In the genomic region with DNA sequence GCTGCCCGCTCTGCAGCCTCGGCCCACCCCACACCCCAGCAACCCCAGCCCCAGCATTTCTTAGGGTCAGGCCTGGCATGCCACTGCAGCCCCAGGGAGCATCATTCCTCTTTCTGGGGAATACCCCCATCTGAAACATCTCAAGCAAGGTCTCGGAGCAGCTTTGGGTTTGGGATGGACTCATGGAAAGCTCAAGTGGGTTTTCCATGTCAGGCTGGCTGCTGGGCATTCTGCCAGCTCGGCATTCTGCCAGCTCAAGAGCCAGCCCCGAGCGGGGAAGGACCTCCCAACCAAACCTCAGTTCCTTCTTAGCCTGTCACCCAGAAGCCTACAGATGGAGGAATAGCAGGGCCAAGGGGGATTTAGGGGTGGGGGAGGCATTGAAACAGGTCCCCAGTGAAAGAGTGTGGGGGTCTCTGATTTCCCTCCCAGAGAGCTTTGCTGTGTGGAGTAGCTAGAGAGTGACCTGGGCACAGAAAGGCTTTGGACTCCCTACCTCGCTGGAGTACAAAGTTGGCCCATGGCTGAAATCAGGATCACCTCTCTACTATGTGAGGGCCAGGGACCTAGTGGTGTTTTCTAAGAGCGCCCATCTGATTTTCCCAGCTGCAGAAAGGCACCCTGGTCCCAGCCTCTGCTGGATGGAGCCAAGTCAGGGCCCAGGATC, we compare ENCODE assay signal across 8 cellular contexts. TPM values are rescaled to one million over a fixed set of nuclear protein-coding genes. Genes with fewer than 3 reads are reported as not detected.
A peak's percentile ranks its signal among the peaks of the same experiment; 100 is the strongest.
DNase-seq lines count a peak whose midpoint lies in the region; ATAC-seq and TF ChIP-seq lines count a peak whose summit lies in the region.

No MANE protein-coding gene starts in this region.

- no peak for TF ChIP-seq EP300 in sigmoid colon (IDR thresholded peaks at IDR 0.05)

- POLR2A ChIA-PET in OCI-LY7 (lab: Charles Lee), result interaction anchor here (0.7 to 1.5 kb wide), 4 partner anchors 12 to 22 kb away, joined by 3 to 9 read pairs (median 7); no protein-coding TSS in a partner anchor

- DNase-seq in heart right ventricle (peak; percentile 49 to 67), sigmoid colon (peak; percentile 83), OCI-LY7 (ENCODE audit: low spot score) (no peak), activated gamma-delta T cell treated with Interleukin-2 at 50 U/mL for 16 hours (no peak)

- H3K4me1 ChIP-seq in HUES6 (ENCODE audit: control insufficient read depth, insufficient read depth, low read length) (peaks cover 20% of the 10 kb centered on the region), heart right ventricle (peaks cover 21 to 61% (median 55%) of the 10 kb centered on the region in 9 donors), sigmoid colon (peaks cover 0 to 48% (median 37%) of the 10 kb centered on the region in 4 donors), OCI-LY7 (ENCODE audit: insufficient read depth, low read length, poor library complexity, severe bottlenecking) (peaks cover 6% of the 10 kb centered on the region)

- TF ChIP-seq CTCF in heart right ventricle (IDR thresholded peaks at IDR 0.05) (no peak), sigmoid colon (IDR thresholded peaks at IDR 0.05) (no peak), OCI-LY7 (conservative IDR thresholded peaks at IDR 0.05; ENCODE audit: low read length) (no peak)

- no peak overlapping the region for H3K27ac ChIP-seq in HUES6 (ENCODE audit: low read depth, low read length)
- H3K27ac ChIP-seq in heart right ventricle, result peak overlapping the region; percentile 28 to 89 (median 84)
- H3K27ac ChIP-seq in sigmoid colon, result peak overlapping the region; percentile 81 to 89 (median 86)
- no peak overlapping the region for H3K27ac ChIP-seq in OCI-LY7 (ENCODE audit: low read depth, low read length, poor library complexity, severe bottlenecking)

- H3K36me3 ChIP-seq in HUES6 (ENCODE audit: control insufficient read depth, insufficient read depth, low read length) (peaks cover 7% of the 10 kb centered on the region), heart right ventricle (peaks cover 0 to 11% (median 0%) of the 10 kb centered on the region in 9 donors), sigmoid colon (peaks cover 0 to 24% (median 8%) of the 10 kb centered on the region in 4 donors), OCI-LY7 (ENCODE audit: insufficient read depth, low read length) (no peaks in the 10 kb centered on the region)

- peak; percentile 34 for ATAC-seq in SK-N-SH treated with all-trans-retinoic acid at 6 μM for 48 hours
- ATAC-seq in heart right ventricle, result peak; percentile 30 to 82 (median 67)
- no peak for ATAC-seq in GM19328 (IDR thresholded peaks at IDR 0.05; ENCODE audit: unreplicated experiment)
- ATAC-seq in GM18861 (IDR thresholded peaks at IDR 0.05; ENCODE audit: unreplicated experiment), result no peak

- H3K27me3 ChIP-seq in HUES6 (ENCODE audit: control insufficient read depth, insufficient read depth, low read length) (no peaks in the 10 kb centered on the region), heart right ventricle (no peaks in the 10 kb centered on the region), sigmoid colon (no peaks in the 10 kb centered on the region)

- no peaks in the 10 kb centered on the region for H3K79me2 ChIP-seq in OCI-LY7 (ENCODE audit: insufficient read depth, low read depth, low read length)

- H4K20me1 ChIP-seq in OCI-LY7 (ENCODE audit: insufficient read depth, low read length), result no peaks in the 10 kb centered on the region

- TF ChIP-seq POLR2A in sigmoid colon (IDR thresholded peaks at IDR 0.05), result no peak

- peak overlapping the region; percentile 51 for H3K9ac ChIP-seq in HUES6 (ENCODE audit: low read length)

- no peaks in the 10 kb centered on the region for H3K9me2 ChIP-seq in OCI-LY7 (ENCODE audit: insufficient read depth, low read length)

- intact Hi-C loops in heart right ventricle (cut with DNase I), result loop anchor here in 1 of 10 donors (1.0 kb wide), 1 partner anchor 25 kb away; the partner anchor contains the start of gene RFX5
- intact Hi-C loops in sigmoid colon (cut with DNase I), result loop anchor here (1.0 kb wide), 2 partner anchors 25 to 26 kb away; partner anchors contain the start of gene RFX5
- intact Hi-C loops in OCI-LY7 (cut with micrococcal nuclease; ENCODE audit: unreplicated experiment), result no loop called here

- no peak overlapping the region for H3K4me2 ChIP-seq in OCI-LY7 (ENCODE audit: low read length)

- no peak overlapping the region for H2AFZ ChIP-seq in OCI-LY7 (ENCODE audit: low read length)

- H3K4me3 ChIP-seq in HUES6 (ENCODE audit: low read depth, low read length) (peak overlapping the region; percentile 65), heart right ventricle (peak overlapping the region; percentile 21 to 64 (median 58)), sigmoid colon (peak overlapping the region; percentile 46 to 54 (median 48)), OCI-LY7 (ENCODE audit: low read depth, low read length, poor library complexity, severe bottlenecking) (no peak overlapping the region)

- 23 to 27% methylated on average over 8 of the region's 8 CpGs for WGBS in heart right ventricle, 2 donors
- 8 to 48% methylated on average over 8 of the region's 8 CpGs for WGBS in sigmoid colon, 2 donors

- H3K9me3 ChIP-seq in HUES6 (ENCODE audit: control insufficient read depth, insufficient read depth, low read depth, low read length) (no peaks in the 10 kb centered on the region), heart right ventricle (no peaks in the 10 kb centered on the region), sigmoid colon (no peaks in the 10 kb centered on the region), OCI-LY7 (ENCODE audit: low read length) (no peaks in the 10 kb centered on the region)

- CTCF ChIA-PET in OCI-LY7 (lab: Charles Lee; ENCODE audit: unreplicated experiment), result interaction anchor here (0.6 kb wide), 1 partner anchor 353 kb away, joined by 3 read pairs; no protein-coding TSS in a partner anchor

- no TSS peak for BruUV-seq in OCI-LY7 (replicated peaks; lab: Mats Ljungman, UMichigan)

TF ChIP-seq in SK-N-SH treated with all-trans-retinoic acid at 6 μM for 48 hours, 23 proteins besides CTCF, POLR2A, EP300 and RAD21:
- TF ChIP-seq OSR1 (CRISPR knock-in tag; IDR thresholded peaks at IDR 0.05) (no peak), RARB (CRISPR knock-in tag; IDR thresholded peaks at IDR 0.05) (no peak), GLIS3 (CRISPR knock-in tag; IDR thresholded peaks at IDR 0.05) (no peak)
- TF ChIP-seq, protein P1, sequence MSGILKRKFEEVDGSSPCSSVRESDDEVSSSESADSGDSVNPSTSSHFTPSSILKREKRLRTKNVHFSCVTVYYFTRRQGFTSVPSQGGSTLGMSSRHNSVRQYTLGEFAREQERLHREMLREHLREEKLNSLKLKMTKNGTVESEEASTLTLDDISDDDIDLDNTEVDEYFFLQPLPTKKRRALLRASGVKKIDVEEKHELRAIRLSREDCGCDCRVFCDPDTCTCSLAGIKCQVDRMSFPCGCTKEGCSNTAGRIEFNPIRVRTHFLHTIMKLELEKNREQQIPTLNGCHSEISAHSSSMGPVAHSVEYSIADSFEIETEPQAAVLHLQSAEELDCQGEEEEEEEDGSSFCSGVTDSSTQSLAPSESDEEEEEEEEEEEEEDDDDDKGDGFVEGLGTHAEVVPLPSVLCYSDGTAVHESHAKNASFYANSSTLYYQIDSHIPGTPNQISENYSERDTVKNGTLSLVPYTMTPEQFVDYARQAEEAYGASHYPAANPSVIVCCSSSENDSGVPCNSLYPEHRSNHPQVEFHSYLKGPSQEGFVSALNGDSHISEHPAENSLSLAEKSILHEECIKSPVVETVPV (CRISPR knock-in tag; IDR thresholded peaks at IDR 0.05), result no peak
TF ChIP-seq in SK-N-SH treated with all-trans-retinoic acid at 6 μM for 48 hours: peak in this region for 0.

RNA-seq across cellular contexts. Expression of gene SELENBP1, which starts 0.6 kb away (rescaled TPM):
- total RNA-seq in heart right ventricle (100 to 1,000 TPM in 1 of 10 donors, 10 to 100 TPM in 9; 32.3 to 112 (median 59.7) TPM), sigmoid colon (100 to 1,000 TPM in 3 of 4 donors, 10 to 100 TPM in 1; 95.8 to 142 (median 127) TPM), OCI-LY7 (2022) (not detected in 2 replicates)
- polyA plus RNA-seq in heart right ventricle (10 to 100 TPM; 20.7 to 54.1 TPM), sigmoid colon (1,000 to 10,000 TPM in 1 of 3 donors, 100 to 1,000 TPM in 2; 787 to 1,051 (median 895) TPM)
- total RNA-seq in OCI-LY7 (2014; rRNA removed; shearing (Covaris generic)), result not detected in 2 replicates

RNA-seq across cellular contexts. Expression of gene RFX5, which starts 24.8 kb away (rescaled TPM):
- 10 to 100 TPM; 12.6 to 38.4 (median 24.0) TPM for total RNA-seq in heart right ventricle
- polyA plus RNA-seq in heart right ventricle, result 1 to 10 TPM; 6.5 to 8.9 TPM
- 10 to 100 TPM; 39.6 to 67.9 (median 56.1) TPM for total RNA-seq in sigmoid colon
- 10 to 100 TPM; 12.0 to 46.6 (median 20.6) TPM for polyA plus RNA-seq in sigmoid colon
- total RNA-seq in OCI-LY7 (2014; rRNA removed; shearing (Covaris generic)), result 99.7 and 122 TPM in 2 replicates
- 115 and 131 TPM in 2 replicates for total RNA-seq in OCI-LY7 (2022)

RNA-seq across cellular contexts. Expression of gene PSMB4, which starts 27.5 kb away (rescaled TPM):
- total RNA-seq in heart right ventricle, result 100 to 1,000 TPM; 169 to 241 (median 203) TPM
- 100 to 1,000 TPM; 343 to 441 TPM for polyA plus RNA-seq in heart right ventricle
- total RNA-seq in sigmoid colon, result 100 to 1,000 TPM; 237 to 277 (median 249) TPM
- polyA plus RNA-seq in sigmoid colon, result 100 to 1,000 TPM; 321 to 362 (median 338) TPM
- 230 and 301 TPM in 2 replicates for total RNA-seq in OCI-LY7 (2014; rRNA removed; shearing (Covaris generic))
- total RNA-seq in OCI-LY7 (2022), result 240 and 242 TPM in 2 replicates

RNA-seq across cellular contexts. Expression of gene PI4KB, which starts 44.7 kb away (rescaled TPM):
- total RNA-seq in heart right ventricle, result 10 to 100 TPM; 37.1 to 52.1 (median 42.5) TPM
- 10 to 100 TPM; 17.6 to 29.0 TPM for polyA plus RNA-seq in heart right ventricle
- 10 to 100 TPM; 57.6 to 75.2 (median 62.4) TPM for total RNA-seq in sigmoid colon
- 10 to 100 TPM; 25.2 to 42.0 (median 25.7) TPM for polyA plus RNA-seq in sigmoid colon
- total RNA-seq in OCI-LY7 (2014; rRNA removed; shearing (Covaris generic)), result 36.9 and 38.0 TPM in 2 replicates
- 50.6 and 60.4 TPM in 2 replicates for total RNA-seq in OCI-LY7 (2022)

Comparison
In these comparisons a context has a peak if more than half of its experiments do, and no peak if none do; other contexts are left out.
1. H3K27ac ChIP-seq: peak in heart right ventricle (10 of 10) and sigmoid colon (4 of 4); none in HUES6 (single experiment) and OCI-LY7 (single experiment).
2. ATAC-seq: peak in SK-N-SH treated with all-trans-retinoic acid at 6 μM for 48 hours (single experiment) and heart right ventricle (8 of 8); none in GM19328 (single experiment) and GM18861 (single experiment).
3. DNase-seq: peak in heart right ventricle (2 of 2) and sigmoid colon (single experiment); none in OCI-LY7 (single experiment) and activated gamma-delta T cell treated with Interleukin-2 at 50 U/mL for 16 hours (single experiment).
4. RNA of gene SELENBP1, which starts 0.6 kb away (total RNA-seq): 95.8 to 142 TPM in sigmoid colon and 32.3 to 112 TPM in heart right ventricle; not detected in OCI-LY7; every median in the first group is over 10 times any median in the second.